11 cellular contexts compared by ENCODE assay signal in genomic region chr6:70957284-70957617, GRCh38. TPM values are rescaled to one million over a fixed set of nuclear protein-coding genes. Genes with fewer than 3 reads are reported as not detected.
A peak's percentile ranks its signal among the peaks of the same experiment; 100 is the strongest.
DNase-seq lines count a peak whose midpoint lies in the region; ATAC-seq, FAIRE-seq and TF ChIP-seq lines count a peak whose summit lies in the region.
"Had no signal": no experiment of that assay in that cellular context is flagged by ENCODE, and none has a peak within 500 bp of the region (broad histone marks: within the 10 kb centered on the region; RNA-seq: fewer than 3 reads in every experiment).

No MANE protein-coding gene starts in this region.

- H3K36me3 Mint-ChIP-seq in effector memory CD8-positive, alpha-beta T cell (ENCODE audit: insufficient read depth): peaks cover 3% of the 10 kb centered on the region
- no peaks in the 10 kb centered on the region for H3K36me3 Mint-ChIP-seq in naive B cell
- H3K36me3 Mint-ChIP-seq in T-helper 2 cell treated with Interferon-gamma antibody and Interleukin-4, amounts not matched to agents 5 μg/mL and 100 μg/mL, for 36 hours (ENCODE audit: low read depth): no peaks in the 10 kb centered on the region
- no peaks in the 10 kb centered on the region for H3K36me3 Mint-ChIP-seq in activated CD8-positive, alpha-beta T cell treated with anti-CD3 and anti-CD28 coated beads, Interleukin-2, amount 10 ng/mL, durations not matched to agents 7 days and 5 days (ENCODE audit: low read depth)
- H3K36me3 Mint-ChIP-seq: natural killer cell had no signal

- H3K9me3 ChIP-seq in right atrium auricular region (no peaks in the 10 kb centered on the region), uterus (no peaks in the 10 kb centered on the region)

- peaks cover 11 to 12% of the 10 kb centered on the region in 2 donors for H3K4me1 Mint-ChIP-seq in effector memory CD8-positive, alpha-beta T cell (ENCODE audit: low read depth in 2 of 2)
- H3K4me1 Mint-ChIP-seq in naive B cell: peaks cover 13 to 26% (median 21%) of the 10 kb centered on the region in 3 donors
- H3K4me1 Mint-ChIP-seq in T-helper 2 cell treated with Interferon-gamma antibody and Interleukin-4, amounts not matched to agents 5 μg/mL and 100 μg/mL, for 36 hours (ENCODE audit: low read depth): peaks cover 10% of the 10 kb centered on the region
- H3K4me1 Mint-ChIP-seq in activated CD8-positive, alpha-beta T cell treated with anti-CD3 and anti-CD28 coated beads, Interleukin-2, amount 10 ng/mL, durations not matched to agents 7 days and 5 days (ENCODE audit: low read depth): peaks cover 15% of the 10 kb centered on the region

- H3K4me1 ChIP-seq in right atrium auricular region (peaks cover 0 to 24% of the 10 kb centered on the region in 2 donors), uterus (peaks cover 0 to 13% of the 10 kb centered on the region in 2 donors)

- CTCF ChIA-PET in activated CD8-positive, alpha-beta T cell treated with anti-CD3 and anti-CD28 coated beads, Interleukin-2, amount 10 ng/mL, durations not matched to agents 7 days and 5 days (lab: Charles Lee): interaction anchor here (1.1 to 2.6 kb wide), 3 partner anchors 249 to 272 kb away, joined by 3 to 32 read pairs (median 15); no protein-coding TSS in a partner anchor

- no peaks in the 10 kb centered on the region for H3K9me3 Mint-ChIP-seq in effector memory CD8-positive, alpha-beta T cell
- peaks cover 0 to 5% (median 0%) of the 10 kb centered on the region in 7 donors for H3K9me3 Mint-ChIP-seq in naive B cell
- no peaks in the 10 kb centered on the region for H3K9me3 Mint-ChIP-seq in T-helper 2 cell treated with Interferon-gamma antibody and Interleukin-4, amounts not matched to agents 5 μg/mL and 100 μg/mL, for 36 hours
- H3K9me3 Mint-ChIP-seq in activated CD8-positive, alpha-beta T cell treated with anti-CD3 and anti-CD28 coated beads, Interleukin-2, amount 10 ng/mL, durations not matched to agents 7 days and 5 days (ENCODE audit: insufficient read depth): no peaks in the 10 kb centered on the region
- H3K9me3 Mint-ChIP-seq: natural killer cell had no signal

- no peaks in the 10 kb centered on the region for H3K27me3 ChIP-seq in right atrium auricular region
- no peaks in the 10 kb centered on the region for H3K27me3 ChIP-seq in uterus

- no peak overlapping the region for H3K27ac ChIP-seq in right atrium auricular region
- H3K27ac ChIP-seq in uterus: no peak overlapping the region

- ATAC-seq in effector memory CD8-positive, alpha-beta T cell (replicated peaks): no peak
- ATAC-seq in naive B cell (ENCODE audit: low read depth in 2 of 2): no peak
- no peak for ATAC-seq in activated CD8-positive, alpha-beta T cell treated with anti-CD3 and anti-CD28 coated beads, Interleukin-2, amount 10 ng/mL, durations not matched to agents 7 days and 5 days
- ATAC-seq: natural killer cell had no signal

- TF ChIP-seq CTCF in right atrium auricular region (IDR thresholded peaks at IDR 0.05) (no peak), uterus (IDR thresholded peaks at IDR 0.05) (no peak)

- no peak overlapping the region for H3K27ac Mint-ChIP-seq in effector memory CD8-positive, alpha-beta T cell
- no peak overlapping the region for H3K27ac Mint-ChIP-seq in naive B cell
- no peak overlapping the region for H3K27ac Mint-ChIP-seq in T-helper 2 cell treated with Interferon-gamma antibody and Interleukin-4, amounts not matched to agents 5 μg/mL and 100 μg/mL, for 36 hours
- H3K27ac Mint-ChIP-seq in activated CD8-positive, alpha-beta T cell treated with anti-CD3 and anti-CD28 coated beads, Interleukin-2, amount 10 ng/mL, durations not matched to agents 7 days and 5 days: no peak overlapping the region
- H3K27ac Mint-ChIP-seq: natural killer cell had no signal

- POLR2A ChIA-PET in activated CD8-positive, alpha-beta T cell treated with anti-CD3 and anti-CD28 coated beads, Interleukin-2, amount 10 ng/mL, durations not matched to agents 7 days and 5 days (lab: Charles Lee): no interaction called here

- no peak for TF ChIP-seq POLR2A in uterus (IDR thresholded peaks at IDR 0.05)

- DNase-seq in right atrium auricular region (ENCODE audit: low spot score) (no peak), cardiac septum (ENCODE audit: low spot score) (no peak), naive B cell (no peak), uterus (no peak), HTR-8/SVneo (ENCODE audit: insufficient read length, low spot score) (no peak)
- no peak for DNase-seq in effector memory CD8-positive, alpha-beta T cell
- no peak for DNase-seq in T-helper 2 cell treated with Interferon-gamma antibody and Interleukin-4, amounts not matched to agents 5 μg/mL and 100 μg/mL, for 36 hours (ENCODE audit: low spot score)
- no peak for DNase-seq in activated CD8-positive, alpha-beta T cell treated with anti-CD3 and anti-CD28 coated beads, Interleukin-2, amount 10 ng/mL, durations not matched to agents 7 days and 5 days
- DNase-seq: DMS79 treated with DMSO at 0.1 percent for 48 hours, natural killer cell, RPMI8226 had no signal

- H3K4me3 Mint-ChIP-seq in effector memory CD8-positive, alpha-beta T cell: peak overlapping the region; percentile 87 to 93
- peak overlapping the region; percentile 32 to 90 (median 74) for H3K4me3 Mint-ChIP-seq in naive B cell
- H3K4me3 Mint-ChIP-seq in T-helper 2 cell treated with Interferon-gamma antibody and Interleukin-4, amounts not matched to agents 5 μg/mL and 100 μg/mL, for 36 hours: no peak overlapping the region
- no peak overlapping the region for H3K4me3 Mint-ChIP-seq in activated CD8-positive, alpha-beta T cell treated with anti-CD3 and anti-CD28 coated beads, Interleukin-2, amount 10 ng/mL, durations not matched to agents 7 days and 5 days

- H3K36me3 ChIP-seq in right atrium auricular region (no peaks in the 10 kb centered on the region), uterus (no peaks in the 10 kb centered on the region)

- intact Hi-C loops in cardiac septum (cut with DNase I): loop anchor here (5.0 to 10.0 kb wide), 2 partner anchors 255 to 412 kb away; no protein-coding TSS in a partner anchor
- intact Hi-C loops in uterus (cut with DNase I; ENCODE audit: low total_unique reads): loop anchor here (10.0 kb wide), 1 partner anchor 242 kb away; no protein-coding TSS in a partner anchor

- H3K27me3 Mint-ChIP-seq in effector memory CD8-positive, alpha-beta T cell: peaks cover 66 to 72% of the 10 kb centered on the region in 2 donors
- peaks cover 43 to 79% (median 64%) of the 10 kb centered on the region in 3 donors for H3K27me3 Mint-ChIP-seq in naive B cell
- H3K27me3 Mint-ChIP-seq in T-helper 2 cell treated with Interferon-gamma antibody and Interleukin-4, amounts not matched to agents 5 μg/mL and 100 μg/mL, for 36 hours (ENCODE audit: low read depth): peaks cover 69% of the 10 kb centered on the region
- H3K27me3 Mint-ChIP-seq in activated CD8-positive, alpha-beta T cell treated with anti-CD3 and anti-CD28 coated beads, Interleukin-2, amount 10 ng/mL, durations not matched to agents 7 days and 5 days (ENCODE audit: low read depth): peaks cover 73% of the 10 kb centered on the region

- H3K4me3 ChIP-seq in right atrium auricular region (peak overlapping the region; percentile 37 to 58), uterus (peak overlapping the region; percentile 25 to 38)

- no peak for FAIRE-seq in HTR-8/SVneo (lab: Jason Lieb, UNC)

RNA-seq across cellular contexts. Expression of gene B3GAT2, which starts 0.4 kb away (rescaled TPM):
- total RNA-seq in right atrium auricular region (under 1 TPM in 1 of 2 donors, not detected in 1; 0.07 TPM), cardiac septum (not detected), uterus (under 1 TPM in 2 of 4 donors, not detected in 2; 0.18 to 0.76 TPM)
- under 1 TPM; 0.07 to 0.93 (median 0.21) TPM for polyA plus RNA-seq in naive B cell (ENCODE audit: low read depth in 6 of 6)
- under 1 TPM in 1 of 2 experiments, not detected in 1; 0.05 TPM for total RNA-seq in activated CD8-positive, alpha-beta T cell treated with anti-CD3 and anti-CD28 coated beads, Interleukin-2, amount 10 ng/mL, durations not matched to agents 7 days and 5 days
- total RNA-seq: natural killer cell had no signal

Comparison
In these comparisons a context has a peak if more than half of its experiments do, and no peak if none do; other contexts are left out.
1. H3K4me3 Mint-ChIP-seq: peak in effector memory CD8-positive, alpha-beta T cell (2 of 2) and naive B cell (8 of 8); none in T-helper 2 cell treated with Interferon-gamma antibody and Interleukin-4, amounts not matched to agents 5 μg/mL and 100 μg/mL, for 36 hours (single experiment) and activated CD8-positive, alpha-beta T cell treated with anti-CD3 and anti-CD28 coated beads, Interleukin-2, amount 10 ng/mL, durations not matched to agents 7 days and 5 days (single experiment).